In genomic region chr18:54828290-54828871, GRCh38 we compare ENCODE assay signal across 8 cellular contexts. TPM values are rescaled to one million over a fixed set of nuclear protein-coding genes. Genes with fewer than 3 reads are reported as not detected.
A peak's percentile ranks its signal among the peaks of the same experiment; 100 is the strongest.
DNase-seq lines count a peak whose midpoint lies in the region; ATAC-seq and TF ChIP-seq lines count a peak whose summit lies in the region.

RAB27B (plus strand) TSS chr18:54828477; CDS start chr18:54877586, 49,109 bp downstream.

- TF ChIP-seq POLR2A in suprapubic skin (IDR thresholded peaks at IDR 0.05) = no peak

- POLR2A ChIA-PET in CD8-positive, alpha-beta T cell (lab: Charles Lee) = no interaction called here

- no peak for TF ChIP-seq EP300 in suprapubic skin (IDR thresholded peaks at IDR 0.05)

- H3K9me3 ChIP-seq in CD8-positive, alpha-beta T cell (ENCODE audit: low read length) = no peaks in the 10 kb centered on the region
- H3K9me3 ChIP-seq in SJCRH30 (replicated peaks) = no peaks in the 10 kb centered on the region
- no peaks in the 10 kb centered on the region for H3K9me3 ChIP-seq in suprapubic skin

- intact Hi-C loops in CD8-positive, alpha-beta T cell (cut with DNase I, micrococcal nuclease) = loop anchor here in 1 of 2 experiments (5.0 kb wide), 1 partner anchor 606 kb away; the partner anchor contains the start of gene MBD2
- intact Hi-C loops in activated naive CD4-positive, alpha-beta T cell treated with anti-CD3 and anti-CD28 coated beads for 36 hours (cut with micrococcal nuclease) = loop anchor here (1.0 to 2.0 kb wide), 5 partner anchors 22 to 562 kb away; no protein-coding TSS in a partner anchor
- intact Hi-C loops in Right ventricle myocardium inferior (cut with DNase I) = no loop called here

- H3K9me3 Mint-ChIP-seq in CD8-positive, alpha-beta T cell = peaks cover 4% of the 10 kb centered on the region
- peaks cover 7% of the 10 kb centered on the region for H3K9me3 Mint-ChIP-seq in activated naive CD4-positive, alpha-beta T cell treated with anti-CD3 and anti-CD28 coated beads for 36 hours

- CTCF ChIA-PET in CD8-positive, alpha-beta T cell (lab: Charles Lee) = interaction anchor here (0.6 kb wide), 1 partner anchor 430 kb away, joined by 3 read pairs; no protein-coding TSS in a partner anchor
- CTCF ChIA-PET in activated naive CD4-positive, alpha-beta T cell treated with anti-CD3 and anti-CD28 coated beads for 36 hours (lab: Charles Lee) = interaction anchor here (0.7 to 1.2 kb wide), 2 partner anchors 157 to 268 kb away, joined by 3 to 5 read pairs; no protein-coding TSS in a partner anchor

- peak within 1 kb of the TSS; percentile 82 for H3K4me3 Mint-ChIP-seq in CD8-positive, alpha-beta T cell
- peak within 1 kb of the TSS; percentile 75 for H3K4me3 Mint-ChIP-seq in activated naive CD4-positive, alpha-beta T cell treated with anti-CD3 and anti-CD28 coated beads for 36 hours

- peaks cover 2% of the 10 kb centered on the region for H3K27me3 Mint-ChIP-seq in CD8-positive, alpha-beta T cell (ENCODE audit: low read depth)
- H3K27me3 Mint-ChIP-seq in activated naive CD4-positive, alpha-beta T cell treated with anti-CD3 and anti-CD28 coated beads for 36 hours (ENCODE audit: low read depth) = no peaks in the 10 kb centered on the region

- H3K36me3 Mint-ChIP-seq in CD8-positive, alpha-beta T cell = no peaks in the 10 kb centered on the region
- H3K36me3 Mint-ChIP-seq in activated naive CD4-positive, alpha-beta T cell treated with anti-CD3 and anti-CD28 coated beads for 36 hours (ENCODE audit: low read depth) = peaks cover 1% of the 10 kb centered on the region

- no peak for TF ChIP-seq CTCF in CD8-positive, alpha-beta T cell (IDR thresholded peaks at IDR 0.05)
- TF ChIP-seq CTCF in omental fat pad (IDR thresholded peaks at IDR 0.05) (no peak), suprapubic skin (IDR thresholded peaks at IDR 0.05) (no peak)

- H3K4me3 ChIP-seq in CD8-positive, alpha-beta T cell (ENCODE audit: low read depth, low read length) = peak within 1 kb of the TSS; percentile 58
- peak within 1 kb of the TSS; percentile 34 for H3K4me3 ChIP-seq in SJCRH30
- peak within 1 kb of the TSS; percentile 56 for H3K4me3 ChIP-seq in suprapubic skin

- peaks cover 18% of the 10 kb centered on the region for H3K4me1 Mint-ChIP-seq in CD8-positive, alpha-beta T cell (ENCODE audit: low read depth)
- H3K4me1 Mint-ChIP-seq in activated naive CD4-positive, alpha-beta T cell treated with anti-CD3 and anti-CD28 coated beads for 36 hours (ENCODE audit: low read depth) = peaks cover 18% of the 10 kb centered on the region

- under 1% methylated on average over 25 of the region's 35 CpGs for WGBS in suprapubic skin

- H3K27me3 ChIP-seq in CD8-positive, alpha-beta T cell (ENCODE audit: insufficient read depth, low read length) = no peaks in the 10 kb centered on the region
- H3K27me3 ChIP-seq in SJCRH30 (no peaks in the 10 kb centered on the region), suprapubic skin (no peaks in the 10 kb centered on the region)

- DNase-seq in CD8-positive, alpha-beta T cell = peak; percentile 15 to 71 (median 49)
- DNase-seq in HT-29 (ENCODE audit: low spot score) = peak; percentile 79
- DNase-seq in SJCRH30 = peak; percentile 38 to 65
- peak; percentile 85 for DNase-seq in activated naive CD4-positive, alpha-beta T cell treated with anti-CD3 and anti-CD28 coated beads for 36 hours
- peak; percentile 74 for DNase-seq in Right ventricle myocardium inferior (ENCODE audit: missing footprints)
- DNase-seq in omental fat pad (ENCODE audit: low spot score) = peak; percentile 45
- peak; percentile 84 to 88 for DNase-seq in suprapubic skin (ENCODE audit: low spot score in 2 of 2)

- no peaks in the 10 kb centered on the region for H3K36me3 ChIP-seq in CD8-positive, alpha-beta T cell (ENCODE audit: insufficient read depth, low read length)
- H3K36me3 ChIP-seq in SJCRH30 (no peaks in the 10 kb centered on the region), suprapubic skin (no peaks in the 10 kb centered on the region)

- peaks cover 3% of the 10 kb centered on the region for H3K4me1 ChIP-seq in CD8-positive, alpha-beta T cell (ENCODE audit: insufficient read depth, low read length)
- no peaks in the 10 kb centered on the region for H3K4me1 ChIP-seq in SJCRH30
- peaks cover 27% of the 10 kb centered on the region for H3K4me1 ChIP-seq in suprapubic skin

- peak within 1 kb of the TSS; percentile 30 for H3K27ac Mint-ChIP-seq in CD8-positive, alpha-beta T cell
- peak within 1 kb of the TSS; percentile 4 for H3K27ac Mint-ChIP-seq in activated naive CD4-positive, alpha-beta T cell treated with anti-CD3 and anti-CD28 coated beads for 36 hours

- peak; percentile 91 for ATAC-seq in CD8-positive, alpha-beta T cell
- ATAC-seq in Right ventricle myocardium inferior (peak; percentile 56), omental fat pad (ENCODE audit: low FRiP score) (peak; percentile 92), HG02840 (IDR thresholded peaks at IDR 0.05; ENCODE audit: low FRiP score, unreplicated experiment) (no peak)

- H3K27ac ChIP-seq in CD8-positive, alpha-beta T cell (ENCODE audit: low read depth, low read length) = peak within 1 kb of the TSS; percentile 24
- H3K27ac ChIP-seq in SJCRH30 (no peak within 1 kb of the TSS), suprapubic skin (peak within 1 kb of the TSS; percentile 90)

RNA-seq across cellular contexts. Expression of gene RAB27B, which starts in this region (rescaled TPM):
- total RNA-seq in CD8-positive, alpha-beta T cell = 1 to 10 TPM in 1 of 2 experiments, under 1 TPM in 1; 0.08 to 1.2 TPM
- total RNA-seq in HT-29 (2014; rRNA removed; shearing (Covaris generic)) = 4.9 and 5.4 TPM in 2 replicates
- total RNA-seq in SJCRH30 (2014; rRNA removed; shearing (Covaris generic)) = not detected in 2 replicates
- total RNA-seq in activated naive CD4-positive, alpha-beta T cell treated with anti-CD3 and anti-CD28 coated beads for 36 hours = under 1 TPM in 1 of 2 experiments, not detected in 1; 0.52 TPM
- 0.08 TPM for total RNA-seq in Right ventricle myocardium inferior
- 1 to 10 TPM in 2 of 4 donors, under 1 TPM in 2; 0.32 to 1.8 (median 0.76) TPM for total RNA-seq in omental fat pad
- total RNA-seq in suprapubic skin = 10 to 100 TPM; 18.0 to 32.8 (median 20.6) TPM

Comparison
In these comparisons a context has a peak if more than half of its experiments do, and no peak if none do; other contexts are left out.
1. Peak in DNase-seq and H3K4me3 ChIP-seq in SJCRH30; RNA of the gene not detected or under 1 TPM.
2. Peak in DNase-seq in activated naive CD4-positive, alpha-beta T cell treated with anti-CD3 and anti-CD28 coated beads for 36 hours; RNA of the gene not detected or under 1 TPM.
3. Peak in DNase-seq and ATAC-seq in Right ventricle myocardium inferior; RNA of the gene not detected or under 1 TPM.